10 cellular contexts compared by ENCODE assay signal in genomic region chr3:114380233-114380645, GRCh38.
A peak's percentile ranks its signal among the peaks of the same experiment; 100 is the strongest.
DNase-seq lines count a peak whose midpoint lies in the region; ATAC-seq and TF ChIP-seq lines count a peak whose summit lies in the region.
"Had no signal": no experiment of that assay in that cellular context is flagged by ENCODE, and none has a peak within 500 bp of the region (broad histone marks: within the 10 kb centered on the region; RNA-seq: fewer than 3 reads in every experiment).

No MANE protein-coding gene starts in this region.

- H3K9me3 ChIP-seq in heart right ventricle = no peaks in the 10 kb centered on the region

- H3K27ac ChIP-seq in heart right ventricle = peak overlapping the region; percentile 22 to 83 (median 74)

- H3K4me1 ChIP-seq in heart right ventricle = peaks cover 10 to 83% (median 51%) of the 10 kb centered on the region in 9 donors

- intact Hi-C loops in heart right ventricle (cut with DNase I) (loop anchor here in 9 of 10 donors (2.0 to 10.0 kb wide), 11 partner anchors 29 to 785 kb away; partner anchors contain the start of gene ZBTB20 (in 1 of the 9)), CD14-positive monocyte (cut with micrococcal nuclease) (no loop called here)

- peaks cover 0 to 38% (median 8%) of the 10 kb centered on the region in 9 donors for H3K36me3 ChIP-seq in heart right ventricle

- H3K4me3 Mint-ChIP-seq in CD14-positive monocyte = no peak overlapping the region
- H3K4me3 Mint-ChIP-seq: activated T-helper 1 cell treated with anti-CD3 and anti-CD28 coated beads, Interleukin-12 subunit alpha, Interleukin-12 subunit beta, Interleukin-2, Interleukin-4 antibody, amounts not matched to agents 30 ng/mL and 10 ng/mL and 1 ng/mL, durations not matched to agents 14 hours and 24 hours and 36 hours had no signal

- TF ChIP-seq CTCF in AG09319 (IDR thresholded peaks at IDR 0.05; ENCODE audit: low read depth, low read length) (no peak), heart right ventricle (IDR thresholded peaks at IDR 0.05) (no peak), CD14-positive monocyte (IDR thresholded peaks at IDR 0.05) (no peak)

- H3K36me3 Mint-ChIP-seq in CD14-positive monocyte = peaks cover 8 to 13% of the 10 kb centered on the region in 2 donors

- H3K27me3 ChIP-seq in heart right ventricle = no peaks in the 10 kb centered on the region

- no peaks in the 10 kb centered on the region for H3K27me3 Mint-ChIP-seq in CD14-positive monocyte (ENCODE audit: low read depth in 3 of 3)

- no peaks in the 10 kb centered on the region for H3K9me3 Mint-ChIP-seq in CD14-positive monocyte
- H3K9me3 Mint-ChIP-seq: activated T-helper 1 cell treated with anti-CD3 and anti-CD28 coated beads, Interleukin-12 subunit alpha, Interleukin-12 subunit beta, Interleukin-2, Interleukin-4 antibody, amounts not matched to agents 30 ng/mL and 10 ng/mL and 1 ng/mL, durations not matched to agents 14 hours and 24 hours and 36 hours had no signal

- WGBS in heart right ventricle, 2 donors = 26 to 34% methylated on average over 4 of the region's 4 CpGs

- DNase-seq in AG09319 (ENCODE audit: extremely low read depth, low read depth) (peak; percentile 78), anterior cingulate cortex (lab: John Stamatoyannopoulos, UW) (peak in 51 of 58 donors; percentile 8 to 85 (median 48)), heart right ventricle (peak; percentile 72 to 81), pons (ENCODE audit: low spot score) (peak; percentile 97), NCI-H2107 (lab: John Stamatoyannopoulos, UW) (no peak), CD14-positive monocyte (ENCODE audit: low spot score) (no peak), D341Med (ENCODE audit: low spot score) (no peak)
- DNase-seq: RPMI8226 had no signal

- H3K4me1 Mint-ChIP-seq in CD14-positive monocyte = peaks cover 5% of the 10 kb centered on the region

- H3K27ac Mint-ChIP-seq in CD14-positive monocyte = no peak overlapping the region
- H3K27ac Mint-ChIP-seq: activated T-helper 1 cell treated with anti-CD3 and anti-CD28 coated beads, Interleukin-12 subunit alpha, Interleukin-12 subunit beta, Interleukin-2, Interleukin-4 antibody, amounts not matched to agents 30 ng/mL and 10 ng/mL and 1 ng/mL, durations not matched to agents 14 hours and 24 hours and 36 hours had no signal

- ATAC-seq in heart right ventricle (peak; percentile 67 to 85 (median 80)), GM19328 (IDR thresholded peaks at IDR 0.05; ENCODE audit: unreplicated experiment) (no peak)

- no peak overlapping the region for H3K4me3 ChIP-seq in heart right ventricle

Comparison
In these comparisons a context has a peak if more than half of its experiments do, and no peak if none do; other contexts are left out.
1. DNase-seq: peak in AG09319 (single experiment), anterior cingulate cortex (51 of 58), heart right ventricle (2 of 2) and pons (single experiment); none in NCI-H2107 (single experiment), CD14-positive monocyte (single experiment) and D341Med (single experiment).
2. intact Hi-C loops: an anchor here in heart right ventricle (2.0 to 10.0 kb wide); none called in CD14-positive monocyte.